Comparison of ENCODE assay signal across 11 cellular contexts in genomic region chr2:187527262-187527661, GRCh38. TPM values are rescaled to one million over a fixed set of nuclear protein-coding genes. Genes with fewer than 3 reads are reported as not detected.
DNase-seq lines count a peak whose midpoint lies in the region; ATAC-seq and TF ChIP-seq lines count a peak whose summit lies in the region.
"Had no signal": no experiment of that assay in that cellular context is flagged by ENCODE, and none has a peak within 500 bp of the region (broad histone marks: within the 10 kb centered on the region; RNA-seq: fewer than 3 reads in every experiment).

No MANE protein-coding gene starts in this region.

- no peak overlapping the region for H2BK120ac ChIP-seq in neuronal stem cell (ENCODE audit: low read depth, low read length)

- H3K4me2 ChIP-seq in fibroblast of lung (ENCODE audit: extremely low read depth, insufficient read depth, low read length) (no peak overlapping the region), neuronal stem cell (ENCODE audit: insufficient read depth, low read length, poor library complexity, severe bottlenecking) (no peak overlapping the region)
- H3K4me2 ChIP-seq: hepatocyte had no signal

- intact Hi-C loops in stomach (cut with DNase I; ENCODE audit: low total_unique reads) = no loop called here

- no peak overlapping the region for H2BK5ac ChIP-seq in neuronal stem cell (ENCODE audit: low read length)

- H3K27me3 ChIP-seq in SJSA1 (replicated peaks) (no peaks in the 10 kb centered on the region), fibroblast of lung (ENCODE audit: control insufficient read depth, insufficient read depth, low read length) (no peaks in the 10 kb centered on the region), neuronal stem cell (ENCODE audit: control insufficient read depth in 3 of 3, insufficient read depth in 3 of 3, low read depth in 1 of 3, low read length in 3 of 3) (no peaks in the 10 kb centered on the region), stomach (no peaks in the 10 kb centered on the region)
- H3K27me3 ChIP-seq: hepatocyte, MG63 had no signal

- H3K36me3 Mint-ChIP-seq in T-helper 2 cell treated with Interferon-gamma antibody and Interleukin-4, amounts not matched to agents 5 μg/mL and 100 μg/mL, for 36 hours (ENCODE audit: low read depth) = no peaks in the 10 kb centered on the region

- H3K23ac ChIP-seq in neuronal stem cell (ENCODE audit: low read depth, low read length, poor library complexity) = no peak overlapping the region

- WGBS in neuronal stem cell (ENCODE audit: extremely low coverage in 2 of 2, insufficient read length in 2 of 2, insufficient replicate concordance in 1 of 2), 2 donors = no CpG with 5 or more reads among the region's 4 CpGs
- WGBS in stomach, 5 donors = 25 to 44% (median 27%) methylated on average over 4 of the region's 4 CpGs

- no peak overlapping the region for H3K4ac ChIP-seq in neuronal stem cell (ENCODE audit: low read length)

- H3K27ac Mint-ChIP-seq in T-helper 2 cell treated with Interferon-gamma antibody and Interleukin-4, amounts not matched to agents 5 μg/mL and 100 μg/mL, for 36 hours = no peak overlapping the region

- H3K79me1 ChIP-seq in neuronal stem cell (ENCODE audit: low read depth, low read length) = no peaks in the 10 kb centered on the region

- no peak overlapping the region for H4K91ac ChIP-seq in neuronal stem cell (ENCODE audit: low read depth, low read length, poor library complexity)

- H3K9me3 Mint-ChIP-seq in T-helper 2 cell treated with Interferon-gamma antibody and Interleukin-4, amounts not matched to agents 5 μg/mL and 100 μg/mL, for 36 hours = no peaks in the 10 kb centered on the region

- H3K4me3 ChIP-seq in SJSA1 = no peak overlapping the region
- no peak overlapping the region for H3K4me3 ChIP-seq in fibroblast of lung (replicated peaks in 1 of 4; ENCODE audit: control extremely low read depth in 1 of 4, insufficient read depth in 1 of 4, low read depth in 3 of 4, low read length in 4 of 4)
- H3K4me3 ChIP-seq in neuronal stem cell (ENCODE audit: low read length in 2 of 2) = no peak overlapping the region
- H3K4me3 ChIP-seq in stomach = no peak overlapping the region
- H3K4me3 ChIP-seq: hepatocyte, MG63 had no signal

- no peak for TF ChIP-seq POLR2A in stomach (IDR thresholded peaks at IDR 0.05)

- no peaks in the 10 kb centered on the region for H3K4me1 Mint-ChIP-seq in T-helper 2 cell treated with Interferon-gamma antibody and Interleukin-4, amounts not matched to agents 5 μg/mL and 100 μg/mL, for 36 hours (ENCODE audit: low read depth)

- H3K4me3 Mint-ChIP-seq in T-helper 2 cell treated with Interferon-gamma antibody and Interleukin-4, amounts not matched to agents 5 μg/mL and 100 μg/mL, for 36 hours = no peak overlapping the region

- no peak overlapping the region for H2AK5ac ChIP-seq in neuronal stem cell (ENCODE audit: low read depth, low read length)

- TF ChIP-seq EP300 in stomach (IDR thresholded peaks at IDR 0.05) = no peak

- H4K8ac ChIP-seq in neuronal stem cell (ENCODE audit: low read depth, low read length) = no peak overlapping the region

- peak overlapping the region; percentile 50 for H3K27ac ChIP-seq in SJSA1
- H3K27ac ChIP-seq in fibroblast of lung (ENCODE audit: insufficient read depth, low read length) = no peak overlapping the region
- H3K27ac ChIP-seq in neuronal stem cell (replicated peaks; ENCODE audit: low read length) = peak overlapping the region; percentile 42
- H3K27ac ChIP-seq in stomach = no peak overlapping the region
- H3K27ac ChIP-seq: hepatocyte had no signal

- H2AFZ ChIP-seq in fibroblast of lung (ENCODE audit: low read length) = no peak overlapping the region
- H2AFZ ChIP-seq in neuronal stem cell (ENCODE audit: low read length) = peak overlapping the region; percentile 67
- H2AFZ ChIP-seq: hepatocyte had no signal

- no peaks in the 10 kb centered on the region for H4K20me1 ChIP-seq in fibroblast of lung (ENCODE audit: control insufficient read depth, extremely low read depth, insufficient read depth, low read length)

- ATAC-seq in HG03520 (IDR thresholded peaks at IDR 0.05; ENCODE audit: unreplicated experiment) (no peak), HG02852 (IDR thresholded peaks at IDR 0.05; ENCODE audit: unreplicated experiment) (no peak)

- DNase-seq in COLO829 (ENCODE audit: low spot score) (peak; percentile 58), SJSA1 (ENCODE audit: low read depth in 1 of 2, low spot score in 2 of 2) (peak in 1 of 2 experiments; percentile 25), fibroblast of lung (ENCODE audit: low read depth in 2 of 2) (peak; percentile 80 to 86), neuronal stem cell (ENCODE audit: low spot score) (no peak), stomach (no peak)
- no peak for DNase-seq in T-helper 2 cell treated with Interferon-gamma antibody and Interleukin-4, amounts not matched to agents 5 μg/mL and 100 μg/mL, for 36 hours (ENCODE audit: low spot score)
- DNase-seq: cortex of kidney, MG63 had no signal

- H3K36me3 ChIP-seq in SJSA1 (peaks cover 20% of the 10 kb centered on the region), fibroblast of lung (ENCODE audit: control insufficient read depth, insufficient read depth, low read length) (peaks cover 4% of the 10 kb centered on the region), neuronal stem cell (replicated peaks in 1 of 2; ENCODE audit: control insufficient read depth in 2 of 2, insufficient read depth in 2 of 2, low read length in 2 of 2) (no peaks in the 10 kb centered on the region), stomach (peaks cover 0 to 2% (median 0%) of the 10 kb centered on the region in 4 donors)

- no peak overlapping the region for H2BK15ac ChIP-seq in neuronal stem cell (ENCODE audit: low read length)

- H3K27me3 Mint-ChIP-seq in T-helper 2 cell treated with Interferon-gamma antibody and Interleukin-4, amounts not matched to agents 5 μg/mL and 100 μg/mL, for 36 hours (ENCODE audit: low read depth) = no peaks in the 10 kb centered on the region

- no peak for TF ChIP-seq CTCF in fibroblast of lung (conservative IDR thresholded peaks at IDR 0.05 in 1 of 2, IDR thresholded peaks at IDR 0.05 in 1 of 2; ENCODE audit: low read depth in 1 of 2, low read length in 2 of 2)
- TF ChIP-seq CTCF in stomach (IDR thresholded peaks at IDR 0.05) = no peak

- H3K79me2 ChIP-seq in fibroblast of lung (ENCODE audit: control insufficient read depth, insufficient read depth, low read length) = peaks cover 23% of the 10 kb centered on the region

- H3K4me1 ChIP-seq in SJSA1 (replicated peaks) = peaks cover 18% of the 10 kb centered on the region
- H3K4me1 ChIP-seq in fibroblast of lung (ENCODE audit: control insufficient read depth, extremely low read depth, insufficient read depth, low read length) = peaks cover 4% of the 10 kb centered on the region
- H3K4me1 ChIP-seq in neuronal stem cell (ENCODE audit: control insufficient read depth in 2 of 2, insufficient read depth in 1 of 2, low read depth in 1 of 2, low read length in 2 of 2) = no peaks in the 10 kb centered on the region
- H3K4me1 ChIP-seq in stomach = peaks cover 0 to 10% (median 5%) of the 10 kb centered on the region in 4 donors

- H3K14ac ChIP-seq in neuronal stem cell (ENCODE audit: low read length) = no peak overlapping the region

- no peak overlapping the region for H2BK12ac ChIP-seq in neuronal stem cell (ENCODE audit: low read length)

- no peak overlapping the region for H3K9ac ChIP-seq in fibroblast of lung (ENCODE audit: insufficient read depth, low read length)
- H3K9ac ChIP-seq in neuronal stem cell (ENCODE audit: low read depth, low read length, poor library complexity) = no peak overlapping the region

- H3K9me3 ChIP-seq in SJSA1 (replicated peaks) (no peaks in the 10 kb centered on the region), fibroblast of lung (ENCODE audit: control insufficient read depth, insufficient read depth, low read depth, low read length) (no peaks in the 10 kb centered on the region), neuronal stem cell (replicated peaks in 1 of 2; ENCODE audit: control insufficient read depth in 2 of 2, insufficient read depth in 1 of 2, low read depth in 1 of 2, low read length in 2 of 2) (no peaks in the 10 kb centered on the region), stomach (no peaks in the 10 kb centered on the region)
- H3K9me3 ChIP-seq: MG63 had no signal

- no peak overlapping the region for H3K18ac ChIP-seq in neuronal stem cell (ENCODE audit: low read length)

RNA-seq across cellular contexts. Expression of gene TFPI, which starts 27.0 kb away (rescaled TPM):
- 82.1 and 133 TPM in 2 replicates for total RNA-seq in SJSA1 (2014; rRNA removed; shearing (Covaris generic))
- total RNA-seq in fibroblast of lung = 111 and 117 TPM in 2 replicates
- polyA plus RNA-seq in fibroblast of lung = 141 and 274 TPM in 2 replicates
- 74.5 and 168 TPM in 2 replicates for polyA plus RNA-seq in fibroblast of lung (2012)
- polyA minus RNA-seq in fibroblast of lung (ENCODE audit: low replicate concordance) = 12.9 and 40.0 TPM in 2 replicates
- 0.96 TPM for polyA plus RNA-seq in neuronal stem cell (2013, experiment 1 of 2)
- polyA plus RNA-seq in neuronal stem cell (2013, experiment 2 of 2) = 1.1 TPM
- total RNA-seq in stomach = 100 to 1,000 TPM in 1 of 5 donors, 10 to 100 TPM in 3, 1 to 10 TPM in 1; 7.5 to 118 (median 23.9) TPM
- polyA plus RNA-seq in stomach = 10 to 100 TPM; 10.3 to 13.6 (median 12.1) TPM

Comparison
In these comparisons a context has a peak if more than half of its experiments do, and no peak if none do; other contexts are left out.
1. DNase-seq: peak in COLO829 (single experiment) and fibroblast of lung (2 of 2); none in neuronal stem cell (single experiment), stomach (single experiment) and T-helper 2 cell treated with Interferon-gamma antibody and Interleukin-4, amounts not matched to agents 5 μg/mL and 100 μg/mL, for 36 hours (single experiment).
2. H3K27ac ChIP-seq: peak in SJSA1 (single experiment) and neuronal stem cell (single experiment); none in fibroblast of lung (single experiment) and stomach (0 of 5).